In the genomic region with DNA sequence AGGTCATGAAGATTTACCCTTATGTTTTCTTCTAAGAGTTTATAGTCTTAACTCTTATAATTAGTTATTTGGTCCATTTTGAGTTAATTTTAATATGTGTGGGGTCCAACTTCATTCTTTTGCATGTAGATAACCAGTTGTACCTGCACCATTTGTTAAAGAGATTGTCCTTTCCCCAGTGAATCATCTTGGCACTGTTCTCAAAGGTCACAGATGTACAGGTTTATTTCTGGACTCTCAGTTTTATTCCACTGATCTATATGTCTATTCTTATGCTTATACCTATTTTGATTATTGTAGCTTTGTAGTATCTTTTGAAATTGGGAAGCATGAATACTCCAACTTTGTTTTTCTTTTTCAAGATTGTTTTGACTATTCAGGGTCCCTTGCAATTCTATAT, we compare ENCODE assay signal across 9 cellular contexts.
"Had no signal": no experiment of that assay in that cellular context is flagged by ENCODE, and none has a peak within 500 bp of the region (broad histone marks: within the 10 kb centered on the region; RNA-seq: fewer than 3 reads in every experiment).

No MANE protein-coding gene starts in this region.

- ATAC-seq: GM23338, HCT116 had no signal

- H3K4me3 Mint-ChIP-seq: GM23338, H9, HFFc6 had no signal

- H3K4me3 ChIP-seq: GM23248, GM23338, HAP-1 had no signal

- H3K27ac Mint-ChIP-seq: GM23338, H9, HFFc6 had no signal

- DNase-seq: GM23248, GOT3, H7, H9, HCEC 1CT, HFFc6 had no signal

- H3K9me3 ChIP-seq: HAP-1 had no signal

- H3K9me3 Mint-ChIP-seq: GM23338, H9, HFFc6 had no signal

- H3K36me3 ChIP-seq: HAP-1 had no signal
